32 cellular contexts compared by ENCODE assay signal in the genomic region with DNA sequence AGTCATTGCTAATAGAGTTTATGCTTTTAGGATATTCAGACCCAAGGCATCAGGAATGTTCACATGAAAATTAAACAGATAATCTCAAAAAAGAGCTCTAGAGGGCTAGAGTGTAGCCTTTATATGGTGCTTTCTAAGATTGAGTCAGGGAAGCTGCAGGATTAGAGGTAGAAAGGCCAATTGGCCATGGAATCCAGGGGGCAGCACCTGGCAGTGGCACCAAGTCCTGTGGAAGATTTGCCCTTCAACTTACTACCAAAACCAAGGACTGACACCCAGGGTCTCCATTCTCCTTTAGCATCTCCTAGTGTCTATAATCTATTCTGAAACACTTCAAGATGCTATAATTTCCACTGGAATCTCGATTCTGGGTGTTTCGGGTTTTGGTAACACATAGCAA.
"Had no signal": no experiment of that assay in that cellular context is flagged by ENCODE, and none has a peak within 500 bp of the region (broad histone marks: within the 10 kb centered on the region; RNA-seq: fewer than 3 reads in every experiment).

No MANE protein-coding gene starts in this region.

- H3K4me1 ChIP-seq: Peyer's patch, SJSA1 had no signal

- H3K36me3 ChIP-seq: brain microvascular endothelial cell, MG63, Peyer's patch, SJSA1 had no signal

- DNase-seq: activated B cell treated with CpG ODN at 0.5 μM for 24 hours; activated CD4-positive, alpha-beta T cell treated with anti-CD3 and anti-CD28 coated beads for 48 hours; activated CD4-positive, CD25-positive, alpha-beta regulatory T cell treated with anti-CD3 and anti-CD28 coated beads, Interleukin-2, amount 50 U/mL, for 72 hours; activated CD8-positive, alpha-beta T cell treated with anti-CD3 and anti-CD28 coated beads for 36 hours; activated effector memory CD4-positive, alpha-beta T cell treated with anti-CD3 and anti-CD28 coated beads, Interleukin-2, amount 50 U/mL, for 16 hours; activated naive CD4-positive, alpha-beta T cell; activated naive CD4-positive, alpha-beta T cell treated with anti-CD3 and anti-CD28 coated beads, Interleukin-2, amount 50 U/mL, for 16 hours; activated naive CD8-positive, alpha-beta T cell treated with anti-CD3 and anti-CD28 coated beads for 36 hours; activated T-cell treated with anti-CD3 and anti-CD28 coated beads, Interleukin-2, amount 50 U/mL, for 1 hour; activated T-cell treated with anti-CD3 and anti-CD28 coated beads, Interleukin-2, amount 50 U/mL, for 72 hours; amniotic stem cell; aorta; brain microvascular endothelial cell; central memory CD4-positive, alpha-beta T cell; MG63; NCI-H1048; NCI-H1436 treated with DMSO at 0.1 percent for 48 hours; NCI-H1694 treated with DMSO at 0.1 percent for 48 hours; NCI-H2029; NCI-H345; NCI-H524 treated with DMSO at 0.1 percent for 48 hours; NK-92 treated with Interleukin-12 subunit alpha and Interleukin-12 subunit beta, amount 100 ng/mL, for 24 hours; PC-3; Peyer's patch; RPMI8226; SHP77 treated with DMSO at 0.1 percent for 48 hours; SK-N-SH had no signal

- H3K4me2 ChIP-seq: SK-N-SH had no signal

- H3K27ac ChIP-seq: brain microvascular endothelial cell, Peyer's patch, SJSA1 had no signal

- H3K27me3 Mint-ChIP-seq: activated B cell treated with CpG ODN at 0.5 μM for 24 hours had no signal

- FAIRE-seq: TTC549 had no signal

- H3K4me1 Mint-ChIP-seq: activated B cell treated with CpG ODN at 0.5 μM for 24 hours had no signal

- H3K9ac ChIP-seq: SK-N-SH had no signal

- H3K9me3 ChIP-seq: MG63, Peyer's patch, SJSA1, SK-N-SH had no signal

- H3K27ac Mint-ChIP-seq: activated B cell treated with CpG ODN at 0.5 μM for 24 hours; activated CD8-positive, alpha-beta T cell treated with anti-CD3 and anti-CD28 coated beads for 36 hours; activated naive CD8-positive, alpha-beta T cell treated with anti-CD3 and anti-CD28 coated beads for 36 hours; activated T-cell treated with anti-CD3 and anti-CD28 coated beads, Interleukin-2, amount 50 U/mL, for 72 hours; activated T-helper 17 cell treated with anti-CD3 and anti-CD28 coated beads, Interleukin-2, amount 50 U/mL, for 72 hours; T-helper 1 cell treated with Interleukin-12 subunit alpha and Interleukin-12 subunit beta and Interleukin-4 antibody, amounts not matched to agents 30 μg/mL and 1 μg/mL, for 36 hours; T-helper 2 cell treated with Interferon-gamma antibody and Interleukin-4, amounts not matched to agents 5 μg/mL and 100 μg/mL, for 36 hours had no signal

- H3K4me3 Mint-ChIP-seq: activated B cell treated with CpG ODN at 0.5 μM for 24 hours; activated CD8-positive, alpha-beta T cell treated with anti-CD3 and anti-CD28 coated beads for 36 hours; activated naive CD8-positive, alpha-beta T cell treated with anti-CD3 and anti-CD28 coated beads for 36 hours; activated T-cell treated with anti-CD3 and anti-CD28 coated beads, Interleukin-2, amount 50 U/mL, for 72 hours; activated T-helper 17 cell treated with anti-CD3 and anti-CD28 coated beads, Interleukin-2, amount 50 U/mL, for 72 hours; T-helper 1 cell treated with Interleukin-12 subunit alpha and Interleukin-12 subunit beta and Interleukin-4 antibody, amounts not matched to agents 30 μg/mL and 1 μg/mL, for 36 hours; T-helper 2 cell treated with Interferon-gamma antibody and Interleukin-4, amounts not matched to agents 5 μg/mL and 100 μg/mL, for 36 hours had no signal

- ATAC-seq: activated CD8-positive, alpha-beta T cell treated with anti-CD3 and anti-CD28 coated beads for 36 hours; activated T-cell treated with anti-CD3 and anti-CD28 coated beads, Interleukin-2, amount 50 U/mL, for 72 hours; activated T-helper 17 cell treated with anti-CD3 and anti-CD28 coated beads, Interleukin-2, amount 50 U/mL, for 72 hours; PC-3 had no signal

- H3K9me2 ChIP-seq: SK-N-SH had no signal

- H3K36me3 Mint-ChIP-seq: activated naive CD8-positive, alpha-beta T cell treated with anti-CD3 and anti-CD28 coated beads for 36 hours had no signal

- H3K27me3 ChIP-seq: brain microvascular endothelial cell, Peyer's patch, SJSA1 had no signal

- H3K4me3 ChIP-seq: MG63, Peyer's patch, SJSA1 had no signal

- H3K9me3 Mint-ChIP-seq: activated B cell treated with CpG ODN at 0.5 μM for 24 hours; activated CD8-positive, alpha-beta T cell treated with anti-CD3 and anti-CD28 coated beads for 36 hours; activated T-cell treated with anti-CD3 and anti-CD28 coated beads, Interleukin-2, amount 50 U/mL, for 72 hours; activated T-helper 17 cell treated with anti-CD3 and anti-CD28 coated beads, Interleukin-2, amount 50 U/mL, for 72 hours; T-helper 1 cell treated with Interleukin-12 subunit alpha and Interleukin-12 subunit beta and Interleukin-4 antibody, amounts not matched to agents 30 μg/mL and 1 μg/mL, for 36 hours; T-helper 2 cell treated with Interferon-gamma antibody and Interleukin-4, amounts not matched to agents 5 μg/mL and 100 μg/mL, for 36 hours had no signal
